7 cellular contexts compared by ENCODE assay signal in the genomic region with DNA sequence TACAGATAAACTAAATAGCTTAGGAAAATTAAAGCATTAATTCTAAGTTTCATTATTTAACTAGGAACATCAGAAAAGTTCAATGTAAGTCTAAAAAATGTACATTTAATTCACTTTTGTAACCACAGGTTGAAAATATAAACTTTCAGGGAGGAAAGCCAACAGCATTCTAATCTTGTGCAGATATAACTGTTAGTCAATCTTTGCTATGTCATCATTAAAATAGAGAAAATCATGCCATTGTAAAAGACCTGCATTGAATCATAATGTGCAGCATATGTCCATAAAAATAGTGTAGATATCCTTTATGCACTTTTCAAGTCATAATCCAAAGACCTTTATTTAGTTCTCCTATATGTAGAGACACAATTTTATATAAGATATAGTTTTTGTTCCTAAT.
"Had no signal": no experiment of that assay in that cellular context is flagged by ENCODE, and none has a peak within 500 bp of the region (broad histone marks: within the 10 kb centered on the region; RNA-seq: fewer than 3 reads in every experiment).

No MANE protein-coding gene starts in this region.

- H3K4me3 ChIP-seq: GM12878 had no signal

- DNase-seq: GDM1 had no signal

- FAIRE-seq: G401.6, GM12878, GM12891, GM12892, GM18507, GM19239 had no signal

- ATAC-seq: GM12878 had no signal
